In the genomic region with DNA sequence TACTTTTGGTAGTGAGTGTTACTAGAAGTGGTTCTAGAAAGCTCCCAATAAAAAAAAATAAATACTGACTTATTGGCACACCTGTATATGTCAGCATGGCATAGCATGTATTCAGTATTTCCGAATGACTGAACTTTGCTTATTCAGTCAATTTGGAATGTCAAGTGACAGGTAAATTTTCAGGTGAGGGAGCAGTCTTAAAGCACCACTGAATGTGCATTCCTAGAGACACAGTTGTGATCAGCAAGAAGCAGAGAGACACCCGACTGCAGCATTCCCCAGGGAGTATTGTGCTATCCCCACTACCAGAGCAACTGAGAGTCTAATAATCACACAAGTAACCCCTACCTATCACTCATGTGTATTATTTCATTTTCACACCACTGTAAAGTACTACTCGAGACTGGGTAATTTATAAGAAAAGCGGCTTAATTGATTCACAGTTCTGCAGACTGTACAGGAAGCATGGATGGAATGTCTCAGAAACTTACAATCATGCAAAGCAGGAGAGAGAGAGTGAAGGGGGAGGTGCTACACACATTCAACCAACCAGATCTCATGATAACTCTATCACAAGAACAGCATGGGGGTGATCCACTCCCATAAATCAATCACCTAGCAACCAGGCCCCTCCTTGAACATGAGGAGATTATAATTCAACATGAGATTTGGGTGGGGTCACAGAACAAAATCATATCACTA, we compare ENCODE assay signal across 1 cellular context.
TF ChIP-seq lines count a peak whose summit lies in the region.

No MANE protein-coding gene starts in this region.

TF ChIP-seq in GM23338, 12 proteins besides CTCF, POLR2A, EP300 and RAD21 (continued from another document):
- TF ChIP-seq ZNF114 (CRISPR knock-in tag; IDR thresholded peaks at IDR 0.05) (no peak), EZH2phosphoT487 (IDR thresholded peaks at IDR 0.05; ENCODE audit: unreplicated experiment) (no peak), ZNF331 (CRISPR knock-in tag; IDR thresholded peaks at IDR 0.05; ENCODE audit: low read depth) (no peak)
